Comparison of ENCODE assay signal across 8 cellular contexts in genomic region chr13:48412881-48413351, GRCh38. TPM values are rescaled to one million over a fixed set of nuclear protein-coding genes. Genes with fewer than 3 reads are reported as not detected.
DNase-seq lines count a peak whose midpoint lies in the region; FAIRE-seq and TF ChIP-seq lines count a peak whose summit lies in the region.

TSS of gene LPAR6 (minus strand) at chr13:48413113. CDS start at chr13:48412423, 690 bp downstream.

- peak within 1 kb of the TSS; percentile 97 for H3K27ac Mint-ChIP-seq in activated T-cell treated with anti-CD3 and anti-CD28 coated beads, Interleukin-2, amount 50 U/mL, for 24 hours
- peak within 1 kb of the TSS; percentile 90 for H3K27ac Mint-ChIP-seq in activated T-helper 2 cell treated with anti-CD3 and anti-CD28 coated beads, Interferon-gamma antibody, Interleukin-2, Interleukin-4, amounts not matched to agents 10 μg/mL and 5 μg/mL and 100 μg/mL, durations not matched to agents 14 hours and 24 hours and 36 hours
- H3K27ac Mint-ChIP-seq in osteocyte (ENCODE audit: unreplicated experiment) = peak within 1 kb of the TSS; percentile 99

- H3K27me3 Mint-ChIP-seq in activated T-cell treated with anti-CD3 and anti-CD28 coated beads, Interleukin-2, amount 50 U/mL, for 24 hours = no peaks in the 10 kb centered on the region
- no peaks in the 10 kb centered on the region for H3K27me3 Mint-ChIP-seq in activated T-helper 2 cell treated with anti-CD3 and anti-CD28 coated beads, Interferon-gamma antibody, Interleukin-2, Interleukin-4, amounts not matched to agents 10 μg/mL and 5 μg/mL and 100 μg/mL, durations not matched to agents 14 hours and 24 hours and 36 hours (ENCODE audit: low read depth)
- no peaks in the 10 kb centered on the region for H3K27me3 Mint-ChIP-seq in osteocyte (ENCODE audit: unreplicated experiment)

- TF ChIP-seq CTCF in osteocyte (IDR thresholded peaks at IDR 0.05) = no peak

- intact Hi-C loops in activated T-helper 2 cell treated with anti-CD3 and anti-CD28 coated beads, Interferon-gamma antibody, Interleukin-2, Interleukin-4, amounts not matched to agents 10 μg/mL and 5 μg/mL and 100 μg/mL, durations not matched to agents 14 hours and 24 hours and 36 hours (cut with micrococcal nuclease) = no loop called here
- intact Hi-C loops in cardiac septum (cut with DNase I) = loop anchor here (5.0 kb wide), 2 partner anchors 79 to 81 kb away; no protein-coding TSS in a partner anchor

- no peak for TF ChIP-seq POLR2A in GM12891 (IDR thresholded peaks at IDR 0.05; ENCODE audit: low read depth, low read length)

- peak within 1 kb of the TSS; percentile 90 for H3K4me3 Mint-ChIP-seq in activated T-cell treated with anti-CD3 and anti-CD28 coated beads, Interleukin-2, amount 50 U/mL, for 24 hours
- peak within 1 kb of the TSS; percentile 91 for H3K4me3 Mint-ChIP-seq in activated T-helper 2 cell treated with anti-CD3 and anti-CD28 coated beads, Interferon-gamma antibody, Interleukin-2, Interleukin-4, amounts not matched to agents 10 μg/mL and 5 μg/mL and 100 μg/mL, durations not matched to agents 14 hours and 24 hours and 36 hours (ENCODE audit: low read depth)
- peak within 1 kb of the TSS; percentile 88 for H3K4me3 Mint-ChIP-seq in osteocyte (ENCODE audit: unreplicated experiment)

- DNase-seq in activated T-cell treated with anti-CD3 and anti-CD28 coated beads, Interleukin-2, amount 50 U/mL, for 24 hours = no peak
- no peak for DNase-seq in activated T-cell treated with anti-CD3 and anti-CD28 coated beads for 4 hours
- no peak for DNase-seq in activated T-helper 2 cell treated with anti-CD3 and anti-CD28 coated beads, Interferon-gamma antibody, Interleukin-2, Interleukin-4, amounts not matched to agents 10 μg/mL and 5 μg/mL and 100 μg/mL, durations not matched to agents 14 hours and 24 hours and 36 hours (ENCODE audit: low spot score)
- no peak for DNase-seq in cardiac septum (ENCODE audit: low spot score)
- DNase-seq in osteocyte (ENCODE audit: extremely low spot score, unreplicated experiment) = no peak
- no peak for DNase-seq in stimulated activated naive CD4-positive, alpha-beta T cell treated with Interleukin-2 at 50 U/mL for 16 hours (lab: John Stamatoyannopoulos, UW)
- no peak for DNase-seq in DMS79 treated with DMSO at 0.1 percent for 48 hours (lab: John Stamatoyannopoulos, UW)
- DNase-seq in GM12891 (ENCODE audit: insufficient read length, low spot score) = no peak

- peaks cover 42% of the 10 kb centered on the region for H3K36me3 Mint-ChIP-seq in activated T-cell treated with anti-CD3 and anti-CD28 coated beads, Interleukin-2, amount 50 U/mL, for 24 hours (ENCODE audit: low read depth)
- peaks cover 41% of the 10 kb centered on the region for H3K36me3 Mint-ChIP-seq in activated T-helper 2 cell treated with anti-CD3 and anti-CD28 coated beads, Interferon-gamma antibody, Interleukin-2, Interleukin-4, amounts not matched to agents 10 μg/mL and 5 μg/mL and 100 μg/mL, durations not matched to agents 14 hours and 24 hours and 36 hours (ENCODE audit: low read depth)
- H3K36me3 Mint-ChIP-seq in osteocyte (ENCODE audit: unreplicated experiment) = peaks cover 36% of the 10 kb centered on the region

- peaks cover 55% of the 10 kb centered on the region for H3K4me1 Mint-ChIP-seq in activated T-cell treated with anti-CD3 and anti-CD28 coated beads, Interleukin-2, amount 50 U/mL, for 24 hours (ENCODE audit: low read depth)
- peaks cover 39% of the 10 kb centered on the region for H3K4me1 Mint-ChIP-seq in activated T-helper 2 cell treated with anti-CD3 and anti-CD28 coated beads, Interferon-gamma antibody, Interleukin-2, Interleukin-4, amounts not matched to agents 10 μg/mL and 5 μg/mL and 100 μg/mL, durations not matched to agents 14 hours and 24 hours and 36 hours (ENCODE audit: low read depth)
- peaks cover 41% of the 10 kb centered on the region for H3K4me1 Mint-ChIP-seq in osteocyte (ENCODE audit: unreplicated experiment)

- no peak for FAIRE-seq in GM12891 (lab: Jason Lieb, UNC)

- no peaks in the 10 kb centered on the region for H3K9me3 Mint-ChIP-seq in activated T-cell treated with anti-CD3 and anti-CD28 coated beads, Interleukin-2, amount 50 U/mL, for 24 hours
- peaks cover 16% of the 10 kb centered on the region for H3K9me3 Mint-ChIP-seq in activated T-helper 2 cell treated with anti-CD3 and anti-CD28 coated beads, Interferon-gamma antibody, Interleukin-2, Interleukin-4, amounts not matched to agents 10 μg/mL and 5 μg/mL and 100 μg/mL, durations not matched to agents 14 hours and 24 hours and 36 hours
- H3K9me3 Mint-ChIP-seq in osteocyte (ENCODE audit: unreplicated experiment) = peaks cover 5% of the 10 kb centered on the region

TF ChIP-seq in GM12891, 5 proteins besides CTCF, POLR2A, EP300 and RAD21:
- TF ChIP-seq SPI1 (IDR thresholded peaks at IDR 0.05; ENCODE audit: low read depth, low read length) (no peak), PAX5 (IDR thresholded peaks at IDR 0.05; ENCODE audit: insufficient read depth, low read length, severe bottlenecking) (no peak), POLR2AphosphoS5 (IDR thresholded peaks at IDR 0.05; ENCODE audit: low read depth, low read length) (no peak), TAF1 (IDR thresholded peaks at IDR 0.05; ENCODE audit: low read depth, low read length) (no peak), POU2F2 (IDR thresholded peaks at IDR 0.05; ENCODE audit: low read depth, low read length) (no peak)

RNA-seq across cellular contexts. Expression of gene LPAR6, which starts in this region (rescaled TPM):
- total RNA-seq in activated T-helper 2 cell treated with anti-CD3 and anti-CD28 coated beads, Interferon-gamma antibody, Interleukin-2, Interleukin-4, amounts not matched to agents 10 μg/mL and 5 μg/mL and 100 μg/mL, durations not matched to agents 14 hours and 24 hours and 36 hours = 4.5 and 5.8 TPM in 2 replicates
- 12.5 TPM for total RNA-seq in cardiac septum
- 10.1 and 13.0 TPM in 2 replicates for total RNA-seq in osteocyte
- 0.89 TPM for polyA plus RNA-seq in GM12891 (2012; ENCODE audit: low read depth, missing spikeins)
